Comparison of ENCODE assay signal across 9 cellular contexts in the genomic region with DNA sequence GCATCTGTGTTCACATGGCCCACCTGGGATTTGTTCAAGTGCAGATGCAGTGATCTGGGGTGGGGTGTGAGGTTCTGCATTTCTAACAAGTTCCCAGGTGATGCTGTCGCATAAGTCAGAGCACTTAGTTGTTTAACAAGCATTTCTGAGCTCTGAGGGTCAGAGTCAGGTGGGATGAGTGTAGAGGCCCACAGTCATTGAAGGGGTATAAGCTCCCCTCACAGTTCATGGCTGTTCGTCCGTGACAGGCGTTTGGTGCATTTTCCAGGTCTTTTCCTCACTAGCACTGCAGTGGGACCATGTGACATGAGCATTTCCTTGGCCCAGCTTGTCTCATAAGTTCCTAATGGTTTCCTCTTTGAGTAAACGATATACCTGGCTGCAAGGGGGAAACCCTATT.
"Had no signal": no experiment of that assay in that cellular context is flagged by ENCODE, and none has a peak within 500 bp of the region (broad histone marks: within the 10 kb centered on the region; RNA-seq: fewer than 3 reads in every experiment).

No MANE protein-coding gene starts in this region.

- H3K4me1 ChIP-seq: HAP-1 had no signal

- H3K9me3 ChIP-seq: HAP-1 had no signal

- H3K4me3 Mint-ChIP-seq: HFFc6, IgD-negative memory B cell had no signal

- H3K36me3 ChIP-seq: HAP-1 had no signal

- H3K27ac ChIP-seq: GM23248, HL-60 had no signal

- ATAC-seq: HCT116, HepG2 had no signal

- H3K27ac Mint-ChIP-seq: HFFc6, IgD-negative memory B cell had no signal

- H3K36me3 Mint-ChIP-seq: IgD-negative memory B cell had no signal

- H3K4me1 Mint-ChIP-seq: IgD-negative memory B cell had no signal

- DNase-seq: GM23248, H7, HFFc6, KBM-7 had no signal

- H3K27me3 Mint-ChIP-seq: IgD-negative memory B cell had no signal

- H3K4me3 ChIP-seq: GM23248, HAP-1 had no signal
